ENCODE assay signal across 11 cellular contexts in genomic region chrX:101260435-101260834, GRCh38. TPM values are rescaled to one million over a fixed set of nuclear protein-coding genes. Genes with fewer than 3 reads are reported as not detected.
DNase-seq lines count a peak whose midpoint lies in the region; ATAC-seq and TF ChIP-seq lines count a peak whose summit lies in the region.
"Had no signal": no experiment of that assay in that cellular context is flagged by ENCODE, and none has a peak within 500 bp of the region (broad histone marks: within the 10 kb centered on the region; RNA-seq: fewer than 3 reads in every experiment).

No MANE protein-coding gene starts in this region.

- no peaks in the 10 kb centered on the region for H3K4me1 ChIP-seq in mesenchymal stem cell (ENCODE audit: control insufficient read depth, insufficient read depth, low read depth, low read length)

- H3K79me1 ChIP-seq in mesenchymal stem cell (replicated peaks; ENCODE audit: low read length, poor library complexity, severe bottlenecking): no peaks in the 10 kb centered on the region

- H3K27me3 Mint-ChIP-seq in activated T-cell treated with anti-CD3 and anti-CD28 coated beads, Interleukin-2, amount 50 U/mL, for 24 hours: peaks cover 5% of the 10 kb centered on the region

- H3K9me3 ChIP-seq in mesenchymal stem cell (ENCODE audit: control insufficient read depth, low read length): no peaks in the 10 kb centered on the region
- H3K9me3 ChIP-seq: thoracic aorta had no signal

- H3K9me3 Mint-ChIP-seq in activated T-cell treated with anti-CD3 and anti-CD28 coated beads, Interleukin-2, amount 50 U/mL, for 24 hours: no peaks in the 10 kb centered on the region

- H3K27ac ChIP-seq in mesenchymal stem cell (ENCODE audit: low read length, poor library complexity, severe bottlenecking): no peak overlapping the region
- H3K27ac ChIP-seq: thoracic aorta had no signal

- no peak overlapping the region for H2BK120ac ChIP-seq in mesenchymal stem cell (ENCODE audit: low read depth, low read length)

- H3K4me3 Mint-ChIP-seq in activated T-cell treated with anti-CD3 and anti-CD28 coated beads, Interleukin-2, amount 50 U/mL, for 24 hours: no peak overlapping the region

- H3K9ac ChIP-seq in mesenchymal stem cell (ENCODE audit: low read length): no peak overlapping the region

- no peak overlapping the region for H4K8ac ChIP-seq in mesenchymal stem cell (ENCODE audit: low read length)

- H3K4me3 ChIP-seq in GM12865 (ENCODE audit: low read depth, low read length): no peak overlapping the region
- H3K4me3 ChIP-seq in cardiac fibroblast (replicated peaks in 1 of 2; ENCODE audit: low read depth in 2 of 2, low read length in 2 of 2): no peak overlapping the region
- no peak overlapping the region for H3K4me3 ChIP-seq in mesenchymal stem cell (ENCODE audit: insufficient read depth in 1 of 2, low read depth in 1 of 2, low read length in 2 of 2)
- H3K4me3 ChIP-seq: thoracic aorta had no signal

- 100% methylated on average over 2 of the region's 4 CpGs for WGBS in mesenchymal stem cell

- H3K36me3 ChIP-seq in mesenchymal stem cell (ENCODE audit: control insufficient read depth in 1 of 2, insufficient read depth in 2 of 2, low read depth in 1 of 2, low read length in 2 of 2): no peaks in the 10 kb centered on the region
- H3K36me3 ChIP-seq: thoracic aorta had no signal

- H3K27ac Mint-ChIP-seq in activated T-cell treated with anti-CD3 and anti-CD28 coated beads, Interleukin-2, amount 50 U/mL, for 24 hours: no peak overlapping the region

- DNase-seq in GM12865 (ENCODE audit: low read depth) (peak; percentile 0), M059J (ENCODE audit: low read depth) (peak; percentile 26), cardiac fibroblast (ENCODE audit: low read depth in 2 of 2) (peak; percentile 25 to 26), mesenchymal stem cell (peak; percentile 16)
- DNase-seq in activated effector memory CD4-positive, alpha-beta T cell treated with anti-CD3 and anti-CD28 coated beads, Interleukin-2, amount 50 U/mL, for 16 hours: no peak
- no peak for DNase-seq in activated T-cell treated with anti-CD3 and anti-CD28 coated beads, Interleukin-2, amount 50 U/mL, for 24 hours
- DNase-seq: activated CD4-positive, alpha-beta T cell treated with anti-CD3 and anti-CD28 coated beads, Interleukin-2, amount 50 U/mL, for 48 hours; NCI-H2171; stimulated activated CD4-positive, alpha-beta T cell treated with anti-CD3 and anti-CD28 coated beads, Interleukin-2, amount 100 ng/mL, for 48 hours had no signal

- no peak overlapping the region for H3K23ac ChIP-seq in mesenchymal stem cell (ENCODE audit: low read length in 2 of 2)

- no peak overlapping the region for H2BK5ac ChIP-seq in mesenchymal stem cell (ENCODE audit: low read depth, low read length, poor library complexity, severe bottlenecking)

- no peak for ATAC-seq in HG02610 (IDR thresholded peaks at IDR 0.05; ENCODE audit: unreplicated experiment)

- H3K27me3 ChIP-seq in mesenchymal stem cell (ENCODE audit: control insufficient read depth in 1 of 2, insufficient read depth in 1 of 2, low read length in 2 of 2): peaks cover 0 to 33% of the 10 kb centered on the region in 2 experiments

- no peak overlapping the region for H3K18ac ChIP-seq in mesenchymal stem cell (ENCODE audit: low read depth in 1 of 2, low read length in 2 of 2)

- TF ChIP-seq CTCF in GM12865 (IDR thresholded peaks at IDR 0.05; ENCODE audit: insufficient read depth, low read depth, low read length, missing control alignments) (peak; percentile 11), cardiac fibroblast (IDR thresholded peaks at IDR 0.05; ENCODE audit: low read depth, low read length) (peak; percentile 25)

- no peak overlapping the region for H3K14ac ChIP-seq in mesenchymal stem cell (ENCODE audit: low read length in 2 of 2)

- no peak overlapping the region for H2AK5ac ChIP-seq in mesenchymal stem cell (ENCODE audit: low read length, severe bottlenecking)

- H3K4ac ChIP-seq in mesenchymal stem cell (ENCODE audit: low read depth in 1 of 2, low read length in 2 of 2): no peak overlapping the region

- H2BK15ac ChIP-seq in mesenchymal stem cell (ENCODE audit: low read depth, poor library complexity, severe bottlenecking): no peak overlapping the region

- H2BK12ac ChIP-seq in mesenchymal stem cell (ENCODE audit: low read length in 2 of 2): no peak overlapping the region

- H3K4me2 ChIP-seq in mesenchymal stem cell (ENCODE audit: low read length, poor library complexity, severe bottlenecking): no peak overlapping the region

- no peaks in the 10 kb centered on the region for H3K36me3 Mint-ChIP-seq in activated T-cell treated with anti-CD3 and anti-CD28 coated beads, Interleukin-2, amount 50 U/mL, for 24 hours (ENCODE audit: low read depth)

- H4K91ac ChIP-seq in mesenchymal stem cell (ENCODE audit: low read length): no peak overlapping the region

- H3K4me1 Mint-ChIP-seq in activated T-cell treated with anti-CD3 and anti-CD28 coated beads, Interleukin-2, amount 50 U/mL, for 24 hours (ENCODE audit: low read depth): peaks cover 15% of the 10 kb centered on the region

- H2AFZ ChIP-seq in mesenchymal stem cell (ENCODE audit: low read depth, low read length): no peak overlapping the region

RNA-seq across cellular contexts. Expression of gene TAF7L, which starts 30.7 kb away (rescaled TPM):
- total RNA-seq in M059J (2014; rRNA removed; shearing (Covaris generic)): not detected in 2 replicates
- 0.12 TPM for polyA plus RNA-seq in mesenchymal stem cell (2013, experiment 1 of 2)
- 0.15 TPM for polyA plus RNA-seq in mesenchymal stem cell (2013, experiment 2 of 2)
- total RNA-seq: thoracic aorta had no signal

RNA-seq across cellular contexts. Expression of gene DRP2, which starts 40.8 kb away (rescaled TPM):
- total RNA-seq in M059J (2014; rRNA removed; shearing (Covaris generic)): 0.42 and 0.44 TPM in 2 replicates
- 2.0 TPM for polyA plus RNA-seq in mesenchymal stem cell (2013, experiment 1 of 2)
- 2.1 TPM for polyA plus RNA-seq in mesenchymal stem cell (2013, experiment 2 of 2)

Comparison
In these comparisons a context has a peak if more than half of its experiments do, and no peak if none do; other contexts are left out.
1. DNase-seq: peak in GM12865 (single experiment), M059J (single experiment), cardiac fibroblast (2 of 2) and mesenchymal stem cell (single experiment); none in activated effector memory CD4-positive, alpha-beta T cell treated with anti-CD3 and anti-CD28 coated beads, Interleukin-2, amount 50 U/mL, for 16 hours (single experiment) and activated T-cell treated with anti-CD3 and anti-CD28 coated beads, Interleukin-2, amount 50 U/mL, for 24 hours (single experiment).